8 cellular contexts compared by ENCODE assay signal in the genomic region with DNA sequence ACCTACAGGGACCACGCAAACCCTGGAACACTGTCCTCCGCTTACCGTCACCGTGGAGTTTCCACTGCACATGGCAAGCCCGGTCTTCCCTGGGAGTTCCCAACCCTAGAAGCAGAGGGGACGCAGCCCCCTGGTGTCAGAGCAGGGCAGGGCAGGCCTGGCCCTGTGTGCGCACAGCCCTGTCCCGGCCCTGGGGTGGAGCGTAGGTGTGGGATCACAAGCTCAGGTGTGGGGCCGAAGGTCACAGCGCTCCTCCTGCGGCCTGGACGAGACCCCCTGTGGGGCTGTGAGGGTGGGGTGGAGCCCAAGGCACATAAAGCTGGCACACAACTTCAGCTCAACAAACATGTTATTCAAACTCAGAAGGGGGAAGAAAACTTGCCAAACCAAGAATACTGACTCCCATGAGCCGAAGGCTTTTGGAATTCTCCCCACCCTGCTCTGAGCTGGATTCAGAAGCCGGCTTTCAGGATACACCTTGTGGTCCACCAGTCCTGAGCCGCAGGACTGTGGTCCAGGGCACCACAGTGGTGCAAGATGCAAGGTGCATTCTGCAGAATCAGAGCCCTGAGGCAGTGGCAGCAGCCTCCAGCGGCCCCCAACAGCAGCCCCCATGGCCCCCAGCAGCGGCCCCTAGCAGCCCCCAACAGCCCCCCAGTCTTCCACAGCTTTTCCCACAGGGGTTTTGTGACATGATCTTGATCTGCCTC. TPM values are rescaled to one million over a fixed set of nuclear protein-coding genes. Genes with fewer than 3 reads are reported as not detected.
DNase-seq lines count a peak whose midpoint lies in the region; ATAC-seq and TF ChIP-seq lines count a peak whose summit lies in the region.

No MANE protein-coding gene starts in this region.

- H3K36me3 ChIP-seq in lung (ENCODE audit: control insufficient read depth in 2 of 2, insufficient read depth in 2 of 2, low read length in 2 of 2) (peaks cover 0 to 14% of the 10 kb centered on the region in 2 donors), upper lobe of right lung (no peaks in the 10 kb centered on the region)

- H3K27ac ChIP-seq in lung (ENCODE audit: low read depth in 1 of 2, low read length in 1 of 2) (no peak overlapping the region), upper lobe of right lung (no peak overlapping the region)

- intact Hi-C loops in upper lobe of right lung (cut with DNase I): loop anchor here (10.0 kb wide), 1 partner anchor 116 kb away; no protein-coding TSS in a partner anchor

- peaks cover 0 to 4% of the 10 kb centered on the region in 2 donors for H3K4me1 ChIP-seq in lung (ENCODE audit: control insufficient read depth in 2 of 2, insufficient read depth in 2 of 2, low read length in 2 of 2)
- H3K4me1 ChIP-seq in upper lobe of right lung: no peaks in the 10 kb centered on the region

- H3K9me3 ChIP-seq in lung (ENCODE audit: control insufficient read depth in 2 of 2, insufficient read depth in 1 of 2, low read length in 1 of 2): no peaks in the 10 kb centered on the region
- no peaks in the 10 kb centered on the region for H3K9me3 ChIP-seq in upper lobe of right lung

- DNase-seq in COLO829 (ENCODE audit: low spot score): peak; percentile 19
- DNase-seq in GM19240 (ENCODE audit: insufficient read length, low spot score): peak; percentile 56
- DNase-seq in HT1080 (ENCODE audit: low read depth): peak; percentile 47
- DNase-seq in SW480 (ENCODE audit: low spot score): peak; percentile 79
- peak; percentile 43 to 59 for DNase-seq in cardiac fibroblast (ENCODE audit: low read depth in 2 of 2)
- no peak for DNase-seq in lung (ENCODE audit: low spot score)
- DNase-seq in upper lobe of right lung: no peak

- TF ChIP-seq CTCF in cardiac fibroblast (IDR thresholded peaks at IDR 0.05; ENCODE audit: low read depth, low read length) (peak; percentile 85), lung (IDR thresholded peaks at IDR 0.05; ENCODE audit: control extremely low read depth, extremely low read depth) (peak; percentile 39), upper lobe of right lung (IDR thresholded peaks at IDR 0.05) (peak; percentile 60)

- H3K4me3 ChIP-seq in cardiac fibroblast (replicated peaks in 1 of 2; ENCODE audit: low read depth in 2 of 2, low read length in 2 of 2): no peak overlapping the region
- H3K4me3 ChIP-seq in lung: no peak overlapping the region
- H3K4me3 ChIP-seq in upper lobe of right lung: no peak overlapping the region

- ATAC-seq in lung (ENCODE audit: insufficient read depth, low FRiP score): no peak
- peak; percentile 71 for ATAC-seq in upper lobe of right lung
- ATAC-seq in HG03432 (IDR thresholded peaks at IDR 0.05; ENCODE audit: unreplicated experiment): no peak

- H3K27me3 ChIP-seq in lung (ENCODE audit: control insufficient read depth, insufficient read depth) (no peaks in the 10 kb centered on the region), upper lobe of right lung (no peaks in the 10 kb centered on the region)

- 53 to 56% methylated on average over 18 of the region's 18 CpGs for WGBS in lung, 2 donors

RNA-seq across cellular contexts. Expression of a gene that starts 11.8 kb away (rescaled TPM):
- total RNA-seq in HT1080 (2014; rRNA removed; shearing (Covaris generic)): 71.6 and 77.6 TPM in 2 replicates
- 40.8 and 43.3 TPM in 2 replicates for polyA plus RNA-seq in HT1080 (2015; cell fraction: cytosol; rRNA removed)
- 105 and 114 TPM in 2 replicates for polyA plus RNA-seq in HT1080 (2015; cell fraction: nucleus; rRNA removed)
- total RNA-seq in lung (10 to 100 TPM; 60.5 to 61.0 TPM), upper lobe of right lung (59.5 TPM)
- 10 to 100 TPM; 34.8 to 43.2 TPM for polyA plus RNA-seq in lung

Comparison
In these comparisons a context has a peak if more than half of its experiments do, and no peak if none do; other contexts are left out.
1. DNase-seq: peak in COLO829 (single experiment), GM19240 (single experiment), HT1080 (single experiment), SW480 (single experiment) and cardiac fibroblast (2 of 2); none in lung (single experiment) and upper lobe of right lung (single experiment).
2. Peak in every context shown above with its lines, with median percentiles within 50 percentile points of each other: CTCF ChIP-seq.